1 cellular context compared by ENCODE assay signal in genomic region chr3:100869787-100870186, GRCh38.
TF ChIP-seq lines count a peak whose summit lies in the region.

No MANE protein-coding gene starts in this region.

TF ChIP-seq in GM23338, 12 proteins besides CTCF, POLR2A, EP300 and RAD21:
- TF ChIP-seq, protein P1, sequence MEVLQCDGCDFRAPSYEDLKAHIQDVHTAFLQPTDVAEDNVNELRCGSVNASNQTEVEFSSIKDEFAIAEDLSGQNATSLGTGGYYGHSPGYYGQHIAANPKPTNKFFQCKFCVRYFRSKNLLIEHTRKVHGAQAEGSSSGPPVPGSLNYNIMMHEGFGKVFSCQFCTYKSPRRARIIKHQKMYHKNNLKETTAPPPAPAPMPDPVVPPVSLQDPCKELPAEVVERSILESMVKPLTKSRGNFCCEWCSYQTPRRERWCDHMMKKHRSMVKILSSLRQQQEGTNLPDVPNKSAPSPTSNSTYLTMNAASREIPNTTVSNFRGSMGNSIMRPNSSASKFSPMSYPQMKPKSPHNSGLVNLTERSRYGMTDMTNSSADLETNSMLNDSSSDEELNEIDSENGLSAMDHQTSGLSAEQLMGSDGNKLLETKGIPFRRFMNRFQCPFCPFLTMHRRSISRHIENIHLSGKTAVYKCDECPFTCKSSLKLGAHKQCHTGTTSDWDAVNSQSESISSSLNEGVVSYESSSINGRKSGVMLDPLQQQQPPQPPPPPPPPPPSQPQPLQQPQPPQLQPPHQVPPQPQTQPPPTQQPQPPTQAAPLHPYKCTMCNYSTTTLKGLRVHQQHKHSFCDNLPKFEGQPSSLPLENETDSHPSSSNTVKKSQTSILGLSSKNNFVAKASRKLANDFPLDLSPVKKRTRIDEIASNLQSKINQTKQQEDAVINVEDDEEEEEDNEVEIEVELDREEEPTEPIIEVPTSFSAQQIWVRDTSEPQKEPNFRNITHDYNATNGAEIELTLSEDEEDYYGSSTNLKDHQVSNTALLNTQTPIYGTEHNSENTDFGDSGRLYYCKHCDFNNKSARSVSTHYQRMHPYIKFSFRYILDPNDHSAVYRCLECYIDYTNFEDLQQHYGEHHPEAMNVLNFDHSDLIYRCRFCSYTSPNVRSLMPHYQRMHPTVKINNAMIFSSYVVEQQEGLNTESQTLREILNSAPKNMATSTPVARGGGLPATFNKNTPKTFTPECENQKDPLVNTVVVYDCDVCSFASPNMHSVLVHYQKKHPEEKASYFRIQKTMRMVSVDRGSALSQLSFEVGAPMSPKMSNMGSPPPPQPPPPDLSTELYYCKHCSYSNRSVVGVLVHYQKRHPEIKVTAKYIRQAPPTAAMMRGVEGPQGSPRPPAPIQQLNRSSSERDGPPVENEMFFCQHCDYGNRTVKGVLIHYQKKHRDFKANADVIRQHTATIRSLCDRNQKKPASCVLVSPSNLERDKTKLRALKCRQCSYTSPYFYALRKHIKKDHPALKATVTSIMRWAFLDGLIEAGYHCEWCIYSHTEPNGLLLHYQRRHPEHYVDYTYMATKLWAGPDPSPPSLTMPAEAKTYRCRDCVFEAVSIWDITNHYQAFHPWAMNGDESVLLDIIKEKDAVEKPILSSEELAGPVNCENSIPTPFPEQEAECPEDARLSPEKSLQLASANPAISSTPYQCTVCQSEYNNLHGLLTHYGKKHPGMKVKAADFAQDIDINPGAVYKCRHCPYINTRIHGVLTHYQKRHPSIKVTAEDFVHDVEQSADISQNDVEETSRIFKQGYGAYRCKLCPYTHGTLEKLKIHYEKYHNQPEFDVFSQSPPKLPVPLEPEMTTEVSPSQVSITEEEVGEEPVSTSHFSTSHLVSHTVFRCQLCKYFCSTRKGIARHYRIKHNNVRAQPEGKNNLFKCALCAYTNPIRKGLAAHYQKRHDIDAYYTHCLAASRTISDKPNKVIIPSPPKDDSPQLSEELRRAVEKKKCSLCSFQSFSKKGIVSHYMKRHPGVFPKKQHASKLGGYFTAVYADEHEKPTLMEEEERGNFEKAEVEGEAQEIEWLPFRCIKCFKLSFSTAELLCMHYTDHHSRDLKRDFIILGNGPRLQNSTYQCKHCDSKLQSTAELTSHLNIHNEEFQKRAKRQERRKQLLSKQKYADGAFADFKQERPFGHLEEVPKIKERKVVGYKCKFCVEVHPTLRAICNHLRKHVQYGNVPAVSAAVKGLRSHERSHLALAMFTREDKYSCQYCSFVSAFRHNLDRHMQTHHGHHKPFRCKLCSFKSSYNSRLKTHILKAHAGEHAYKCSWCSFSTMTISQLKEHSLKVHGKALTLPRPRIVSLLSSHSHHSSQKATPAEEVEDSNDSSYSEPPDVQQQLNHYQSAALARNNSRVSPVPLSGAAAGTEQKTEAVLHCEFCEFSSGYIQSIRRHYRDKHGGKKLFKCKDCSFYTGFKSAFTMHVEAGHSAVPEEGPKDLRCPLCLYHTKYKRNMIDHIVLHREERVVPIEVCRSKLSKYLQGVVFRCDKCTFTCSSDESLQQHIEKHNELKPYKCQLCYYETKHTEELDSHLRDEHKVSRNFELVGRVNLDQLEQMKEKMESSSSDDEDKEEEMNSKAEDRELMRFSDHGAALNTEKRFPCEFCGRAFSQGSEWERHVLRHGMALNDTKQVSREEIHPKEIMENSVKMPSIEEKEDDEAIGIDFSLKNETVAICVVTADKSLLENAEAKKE (CRISPR knock-in tag; IDR thresholded peaks at IDR 0.05) = no peak
- TF ChIP-seq EZH2 (IDR thresholded peaks at IDR 0.05; ENCODE audit: low read depth, unreplicated experiment) = no peak
- TF ChIP-seq, protein P2, sequence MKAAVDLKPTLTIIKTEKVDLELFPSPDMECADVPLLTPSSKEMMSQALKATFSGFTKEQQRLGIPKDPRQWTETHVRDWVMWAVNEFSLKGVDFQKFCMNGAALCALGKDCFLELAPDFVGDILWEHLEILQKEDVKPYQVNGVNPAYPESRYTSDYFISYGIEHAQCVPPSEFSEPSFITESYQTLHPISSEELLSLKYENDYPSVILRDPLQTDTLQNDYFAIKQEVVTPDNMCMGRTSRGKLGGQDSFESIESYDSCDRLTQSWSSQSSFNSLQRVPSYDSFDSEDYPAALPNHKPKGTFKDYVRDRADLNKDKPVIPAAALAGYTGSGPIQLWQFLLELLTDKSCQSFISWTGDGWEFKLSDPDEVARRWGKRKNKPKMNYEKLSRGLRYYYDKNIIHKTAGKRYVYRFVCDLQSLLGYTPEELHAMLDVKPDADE (IDR thresholded peaks at IDR 0.05) = no peak
- no peak for TF ChIP-seq JUNB (IDR thresholded peaks at IDR 0.05; ENCODE audit: unreplicated experiment)
- no peak for TF ChIP-seq EZH2phosphoT487 (IDR thresholded peaks at IDR 0.05; ENCODE audit: unreplicated experiment)
- TF ChIP-seq REST (IDR thresholded peaks at IDR 0.05; ENCODE audit: unreplicated experiment) = no peak
- TF ChIP-seq STAT1 (IDR thresholded peaks at IDR 0.05; ENCODE audit: unreplicated experiment) = no peak
- TF ChIP-seq POLR2AphosphoS5 (IDR thresholded peaks at IDR 0.05; ENCODE audit: low read depth) = no peak
- no peak for TF ChIP-seq ZNF114 (CRISPR knock-in tag; IDR thresholded peaks at IDR 0.05)
- no peak for TF ChIP-seq CREB1 (CRISPR knock-in tag; IDR thresholded peaks at IDR 0.05; ENCODE audit: low read depth)
- no peak for TF ChIP-seq NANOG (IDR thresholded peaks at IDR 0.05; ENCODE audit: borderline replicate concordance)
- no peak for TF ChIP-seq ZNF331 (CRISPR knock-in tag; IDR thresholded peaks at IDR 0.05; ENCODE audit: low read depth)
